9 cellular contexts compared by ENCODE assay signal in the genomic region with DNA sequence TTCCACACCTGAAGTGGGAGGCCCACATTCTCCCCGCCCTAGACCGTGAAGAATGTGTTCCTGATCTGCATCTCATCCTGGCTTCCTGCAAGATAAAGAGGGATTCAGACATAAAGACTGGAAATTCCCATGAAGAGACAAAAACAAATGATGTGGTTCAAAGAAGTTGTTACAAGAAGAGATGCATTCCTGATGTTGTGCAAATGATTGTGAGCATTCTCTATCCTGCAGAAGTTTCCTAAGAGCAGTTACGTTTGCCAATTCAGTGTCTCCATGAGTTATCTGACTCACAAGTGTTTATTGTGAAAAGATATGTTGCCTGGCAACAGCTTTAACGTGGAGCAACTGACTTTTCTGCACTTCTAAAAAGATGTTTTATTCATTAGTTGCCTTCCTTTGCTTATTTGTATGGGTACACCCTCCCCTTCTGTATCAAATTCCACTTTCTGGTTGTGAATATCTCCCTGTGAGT.
DNase-seq lines count a peak whose midpoint lies in the region; ATAC-seq and TF ChIP-seq lines count a peak whose summit lies in the region.
"Had no signal": no experiment of that assay in that cellular context is flagged by ENCODE, and none has a peak within 500 bp of the region (broad histone marks: within the 10 kb centered on the region; RNA-seq: fewer than 3 reads in every experiment).

No MANE protein-coding gene starts in this region.

- no peak overlapping the region for H2BK120ac ChIP-seq in neuronal stem cell (ENCODE audit: low read depth, low read length)

- no peaks in the 10 kb centered on the region for H3K9me3 ChIP-seq in neuronal stem cell (replicated peaks in 1 of 2; ENCODE audit: control insufficient read depth in 2 of 2, insufficient read depth in 1 of 2, low read depth in 1 of 2, low read length in 2 of 2)
- H3K9me3 ChIP-seq in sigmoid colon: no peaks in the 10 kb centered on the region

- no peak overlapping the region for H2BK15ac ChIP-seq in neuronal stem cell (ENCODE audit: low read length)

- H3K4me1 ChIP-seq in neuronal stem cell (ENCODE audit: control insufficient read depth in 2 of 2, insufficient read depth in 1 of 2, low read depth in 1 of 2, low read length in 2 of 2) (peaks cover 4 to 15% of the 10 kb centered on the region in 2 donors), sigmoid colon (peaks cover 0 to 20% (median 16%) of the 10 kb centered on the region in 4 donors)

- no peak overlapping the region for H3K4me2 ChIP-seq in neuronal stem cell (ENCODE audit: insufficient read depth, low read length, poor library complexity, severe bottlenecking)

- H2BK5ac ChIP-seq in neuronal stem cell (ENCODE audit: low read length): no peak overlapping the region

- POLR2A ChIA-PET in activated CD8-positive, alpha-beta T cell treated with anti-CD3 and anti-CD28 coated beads, Interleukin-2, amount 10 ng/mL, durations not matched to agents 7 days and 5 days (lab: Charles Lee): no interaction called here

- no peak overlapping the region for H3K27ac Mint-ChIP-seq in activated CD8-positive, alpha-beta T cell treated with anti-CD3 and anti-CD28 coated beads, Interleukin-2, amount 10 ng/mL, durations not matched to agents 7 days and 5 days

- CTCF ChIA-PET in activated CD8-positive, alpha-beta T cell treated with anti-CD3 and anti-CD28 coated beads, Interleukin-2, amount 10 ng/mL, durations not matched to agents 7 days and 5 days (lab: Charles Lee): no interaction called here

- H3K4me3 ChIP-seq in neuronal stem cell (ENCODE audit: low read length in 2 of 2) (peak overlapping the region in 1 of 2 donors; percentile 35), sigmoid colon (no peak overlapping the region)

- TF ChIP-seq CTCF in sigmoid colon (IDR thresholded peaks at IDR 0.05): no peak

- peak overlapping the region; percentile 78 for H2AFZ ChIP-seq in neuronal stem cell (ENCODE audit: low read length)

- H2AK5ac ChIP-seq in neuronal stem cell (ENCODE audit: low read depth, low read length): no peak overlapping the region

- H3K4me3 Mint-ChIP-seq in activated CD8-positive, alpha-beta T cell treated with anti-CD3 and anti-CD28 coated beads, Interleukin-2, amount 10 ng/mL, durations not matched to agents 7 days and 5 days: no peak overlapping the region

- no peaks in the 10 kb centered on the region for H3K4me1 Mint-ChIP-seq in activated CD8-positive, alpha-beta T cell treated with anti-CD3 and anti-CD28 coated beads, Interleukin-2, amount 10 ng/mL, durations not matched to agents 7 days and 5 days (ENCODE audit: low read depth)

- intact Hi-C loops in sigmoid colon (cut with DNase I): loop anchor here (10.0 kb wide), 1 partner anchor 776 kb away; no protein-coding TSS in a partner anchor

- no peaks in the 10 kb centered on the region for H3K79me1 ChIP-seq in neuronal stem cell (ENCODE audit: low read depth, low read length)

- no peak for TF ChIP-seq POLR2A in sigmoid colon (IDR thresholded peaks at IDR 0.05)

- WGBS in neuronal stem cell (ENCODE audit: extremely low coverage in 2 of 2, insufficient read length in 2 of 2, insufficient replicate concordance in 1 of 2), 2 donors: no CpG with 5 or more reads among the region's 4 CpGs
- WGBS in sigmoid colon, 2 donors: 24 to 28% methylated on average over 4 of the region's 4 CpGs

- no peak overlapping the region for H2BK12ac ChIP-seq in neuronal stem cell (ENCODE audit: low read length)

- no peak overlapping the region for H4K8ac ChIP-seq in neuronal stem cell (ENCODE audit: low read depth, low read length)

- no peak overlapping the region for H3K23ac ChIP-seq in neuronal stem cell (ENCODE audit: low read depth, low read length, poor library complexity)

- H3K9me3 Mint-ChIP-seq in activated CD8-positive, alpha-beta T cell treated with anti-CD3 and anti-CD28 coated beads, Interleukin-2, amount 10 ng/mL, durations not matched to agents 7 days and 5 days (ENCODE audit: insufficient read depth): no peaks in the 10 kb centered on the region

- ATAC-seq in activated CD8-positive, alpha-beta T cell treated with anti-CD3 and anti-CD28 coated beads, Interleukin-2, amount 10 ng/mL, durations not matched to agents 7 days and 5 days: no peak
- no peak for ATAC-seq in HG02840 (IDR thresholded peaks at IDR 0.05; ENCODE audit: low FRiP score, unreplicated experiment)

- H4K91ac ChIP-seq in neuronal stem cell (ENCODE audit: low read depth, low read length, poor library complexity): no peak overlapping the region

- H3K27ac ChIP-seq in neuronal stem cell (replicated peaks; ENCODE audit: low read length) (no peak overlapping the region), sigmoid colon (peak overlapping the region in 2 of 4 donors; percentile 37 to 45)

- H3K14ac ChIP-seq in neuronal stem cell (ENCODE audit: low read length): no peak overlapping the region

- TF ChIP-seq EP300 in sigmoid colon (IDR thresholded peaks at IDR 0.05): peak in 1 of 4 donors; percentile 6

- no peaks in the 10 kb centered on the region for H3K27me3 Mint-ChIP-seq in activated CD8-positive, alpha-beta T cell treated with anti-CD3 and anti-CD28 coated beads, Interleukin-2, amount 10 ng/mL, durations not matched to agents 7 days and 5 days (ENCODE audit: low read depth)

- H3K18ac ChIP-seq in neuronal stem cell (ENCODE audit: low read length): no peak overlapping the region

- H3K36me3 ChIP-seq in neuronal stem cell (replicated peaks in 1 of 2; ENCODE audit: control insufficient read depth in 2 of 2, insufficient read depth in 2 of 2, low read length in 2 of 2) (no peaks in the 10 kb centered on the region), sigmoid colon (no peaks in the 10 kb centered on the region)

- no peak overlapping the region for H3K4ac ChIP-seq in neuronal stem cell (ENCODE audit: low read length)

- H3K36me3 Mint-ChIP-seq in activated CD8-positive, alpha-beta T cell treated with anti-CD3 and anti-CD28 coated beads, Interleukin-2, amount 10 ng/mL, durations not matched to agents 7 days and 5 days (ENCODE audit: low read depth): no peaks in the 10 kb centered on the region

- peak; percentile 93 for DNase-seq in EL
- peak; percentile 14 for DNase-seq in NCI-H345 treated with DMSO at 0.1 percent for 48 hours (lab: John Stamatoyannopoulos, UW; ENCODE audit: unreplicated experiment)
- DNase-seq in epidermal melanocyte (ENCODE audit: insufficient read length, low spot score): peak; percentile 32
- peak; percentile 11 for DNase-seq in neuronal stem cell (ENCODE audit: low spot score)
- no peak for DNase-seq in DMS153 (lab: John Stamatoyannopoulos, UW)
- DNase-seq in activated CD8-positive, alpha-beta T cell treated with anti-CD3 and anti-CD28 coated beads, Interleukin-2, amount 10 ng/mL, durations not matched to agents 7 days and 5 days: no peak
- no peak for DNase-seq in sigmoid colon
- DNase-seq: activated effector memory CD4-positive, alpha-beta T cell treated with anti-CD3 and anti-CD28 coated beads, Interleukin-2, amount 50 U/mL, for 16 hours had no signal

- no peak overlapping the region for H3K9ac ChIP-seq in neuronal stem cell (ENCODE audit: low read depth, low read length, poor library complexity)

- H3K27me3 ChIP-seq in neuronal stem cell (ENCODE audit: control insufficient read depth in 3 of 3, insufficient read depth in 3 of 3, low read depth in 1 of 3, low read length in 3 of 3): no peaks in the 10 kb centered on the region
- no peaks in the 10 kb centered on the region for H3K27me3 ChIP-seq in sigmoid colon

Comparison
In these comparisons a context has a peak if more than half of its experiments do, and no peak if none do; other contexts are left out.
1. DNase-seq: peak in EL (single experiment), NCI-H345 treated with DMSO at 0.1 percent for 48 hours (single experiment), epidermal melanocyte (single experiment) and neuronal stem cell (single experiment); none in DMS153 (single experiment), activated CD8-positive, alpha-beta T cell treated with anti-CD3 and anti-CD28 coated beads, Interleukin-2, amount 10 ng/mL, durations not matched to agents 7 days and 5 days (single experiment) and sigmoid colon (single experiment).